Comparison of ENCODE assay signal across 8 cellular contexts in the genomic region with DNA sequence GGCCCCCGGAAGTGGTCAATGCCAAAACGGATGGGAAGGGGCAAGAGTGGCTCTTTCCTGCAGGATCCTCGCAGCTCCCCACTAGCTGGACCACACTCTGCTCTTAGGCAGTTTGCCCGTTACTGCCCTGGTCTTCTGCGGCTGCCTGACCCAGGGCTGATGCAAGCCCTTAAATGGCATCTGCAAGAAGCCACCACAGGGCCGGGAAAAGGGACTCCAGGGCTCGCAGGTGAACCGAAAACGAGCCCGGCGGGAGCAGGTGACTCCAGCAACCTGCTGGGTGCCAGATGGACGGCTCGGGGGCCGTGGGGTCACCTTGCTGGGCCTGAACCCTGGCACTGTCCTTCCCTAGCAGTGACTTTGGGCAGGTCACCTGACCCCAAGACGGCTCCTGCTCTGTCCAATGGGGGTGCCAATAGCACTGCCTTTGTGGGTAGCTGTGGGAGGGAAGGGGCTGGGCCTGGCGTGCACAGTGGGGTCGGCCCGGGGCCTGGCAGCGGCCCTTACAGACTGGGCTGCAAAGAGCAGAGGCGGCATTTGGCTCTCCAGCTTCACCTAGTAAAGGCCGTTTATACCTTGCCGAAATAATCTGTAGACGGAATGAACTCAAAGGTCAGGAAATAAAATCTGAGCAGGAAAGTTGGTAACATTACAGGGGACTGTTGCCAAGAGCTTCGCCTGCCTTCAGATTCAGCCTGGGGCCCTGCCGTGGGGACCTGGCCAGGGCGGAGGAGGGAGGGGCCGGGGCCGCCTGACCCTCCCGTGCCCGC. TPM values are rescaled to one million over a fixed set of nuclear protein-coding genes. Genes with fewer than 3 reads are reported as not detected.
DNase-seq lines count a peak whose midpoint lies in the region; ATAC-seq and TF ChIP-seq lines count a peak whose summit lies in the region.

No MANE protein-coding gene starts in this region.

- peaks cover 37% of the 10 kb centered on the region for H3K36me3 ChIP-seq in mesodermal cell (ENCODE audit: control insufficient read depth, insufficient read depth, low read length)
- no peaks in the 10 kb centered on the region for H3K36me3 ChIP-seq in aorta (ENCODE audit: control insufficient read depth in 1 of 2, insufficient read depth in 2 of 2, low read length in 1 of 2)

- no peaks in the 10 kb centered on the region for H3K27me3 ChIP-seq in aorta (ENCODE audit: control insufficient read depth in 1 of 2, insufficient read depth in 2 of 2, low read length in 1 of 2)

- peak overlapping the region; percentile 20 for H3K27ac Mint-ChIP-seq in Calu3 (ENCODE audit: unreplicated experiment)
- H3K27ac Mint-ChIP-seq in central memory CD8-positive, alpha-beta T cell (ENCODE audit: low read depth), result no peak overlapping the region

- 57 to 74% methylated on average over 22 to 29 of the region's 30 CpGs for WGBS in mesodermal cell (ENCODE audit: insufficient coverage in 2 of 2), 2 experiments
- WGBS in aorta, 2 donors, result 39% methylated on average over 30 of the region's 30 CpGs

- peak overlapping the region; percentile 66 for H3K4me3 ChIP-seq in mesodermal cell (ENCODE audit: extremely low read depth, insufficient read depth, low read length, poor library complexity, severe bottlenecking)
- peak overlapping the region; percentile 81 to 89 for H3K4me3 ChIP-seq in aorta (ENCODE audit: low read length in 2 of 2)

- CTCF ChIA-PET in Calu3 (lab: Charles Lee), result interaction anchor here (0.5 to 1.2 kb wide), 3 partner anchors 8 to 248 kb away, joined by 3 to 4 read pairs (median 3); partner anchors contain the start of gene UBAC1

- no peaks in the 10 kb centered on the region for H3K4me1 Mint-ChIP-seq in Calu3 (ENCODE audit: low read depth, unreplicated experiment)
- peaks cover 9% of the 10 kb centered on the region for H3K4me1 Mint-ChIP-seq in central memory CD8-positive, alpha-beta T cell

- no peak for TF ChIP-seq CTCF in Calu3 (IDR thresholded peaks at IDR 0.05; ENCODE audit: unreplicated experiment)

- peak; percentile 18 for DNase-seq in Calu3
- DNase-seq in NOMO-1 (lab: John Stamatoyannopoulos, UW; ENCODE audit: unreplicated experiment in 2 of 2), result peak; percentile 70 to 79
- DNase-seq in central memory CD8-positive, alpha-beta T cell (ENCODE audit: low spot score in 2 of 2), result no peak
- DNase-seq in aorta, result no peak
- DNase-seq in nucleus accumbens (lab: John Stamatoyannopoulos, UW), result no peak
- no peak for DNase-seq in NCI-H1436 (lab: John Stamatoyannopoulos, UW)

- TSS peak; percentile 24 for BruUV-seq in Calu3 (replicated peaks; lab: Mats Ljungman, UMichigan)

- H3K9me3 ChIP-seq in mesodermal cell (ENCODE audit: control insufficient read depth, low read length) (no peaks in the 10 kb centered on the region), aorta (ENCODE audit: control insufficient read depth, low read length) (no peaks in the 10 kb centered on the region)

- peaks cover 18% of the 10 kb centered on the region for H3K36me3 Mint-ChIP-seq in Calu3 (ENCODE audit: insufficient read depth, unreplicated experiment)
- H3K36me3 Mint-ChIP-seq in central memory CD8-positive, alpha-beta T cell (ENCODE audit: insufficient read depth), result peaks cover 18% of the 10 kb centered on the region

- intact Hi-C loops in Calu3 (cut with micrococcal nuclease; ENCODE audit: unreplicated experiment) (no loop called here), aorta (cut with DNase I) (loop anchor here (1.0 to 10.0 kb wide), 2 partner anchors 23 to 63 kb away; no protein-coding TSS in a partner anchor)

- peak; percentile 5 for ATAC-seq in GM21576 (IDR thresholded peaks at IDR 0.05; ENCODE audit: unreplicated experiment)
- ATAC-seq in central memory CD8-positive, alpha-beta T cell (replicated peaks; ENCODE audit: extremely low read depth, poor library complexity, severe bottlenecking), result no peak
- ATAC-seq in aorta (ENCODE audit: low FRiP score), result no peak

- H3K4me1 ChIP-seq in mesodermal cell (ENCODE audit: control insufficient read depth, insufficient read depth, low read length, poor library complexity, severe bottlenecking) (peaks cover 16% of the 10 kb centered on the region), aorta (ENCODE audit: control insufficient read depth in 1 of 2, insufficient read depth in 2 of 2, low read length in 2 of 2) (no peaks in the 10 kb centered on the region)

- H3K4me3 Mint-ChIP-seq in Calu3 (ENCODE audit: low read depth, unreplicated experiment), result peak overlapping the region; percentile 74
- peak overlapping the region; percentile 71 for H3K4me3 Mint-ChIP-seq in central memory CD8-positive, alpha-beta T cell

- H3K27me3 Mint-ChIP-seq in Calu3 (ENCODE audit: unreplicated experiment), result no peaks in the 10 kb centered on the region
- no peaks in the 10 kb centered on the region for H3K27me3 Mint-ChIP-seq in central memory CD8-positive, alpha-beta T cell

- H3K27ac ChIP-seq in mesodermal cell (ENCODE audit: low read depth, low read length, severe bottlenecking), result peak overlapping the region; percentile 79
- peak overlapping the region in 1 of 2 donors; percentile 19 for H3K27ac ChIP-seq in aorta (ENCODE audit: low read depth in 1 of 2, low read length in 2 of 2)

- H3K9me3 Mint-ChIP-seq in Calu3 (ENCODE audit: low read depth, unreplicated experiment), result no peaks in the 10 kb centered on the region
- H3K9me3 Mint-ChIP-seq in central memory CD8-positive, alpha-beta T cell, result no peaks in the 10 kb centered on the region

RNA-seq across cellular contexts. Expression of gene TMEM250, which starts 1.2 kb away (rescaled TPM):
- total RNA-seq in Calu3 (2022), result 23.9 and 26.3 TPM in 2 replicates
- polyA plus RNA-seq in mesodermal cell (2013, experiment 1 of 2), result 22.4 TPM
- 18.7 TPM for polyA plus RNA-seq in mesodermal cell (2013, experiment 2 of 2)
- 10 to 100 TPM; 22.0 to 25.1 TPM for total RNA-seq in aorta
- 10 to 100 TPM; 14.9 to 19.0 TPM for polyA plus RNA-seq in aorta

RNA-seq across cellular contexts. Expression of gene NACC2, which starts 22.4 kb away (rescaled TPM):
- total RNA-seq in Calu3 (2022) (19.3 and 24.8 TPM in 2 replicates), aorta (10 to 100 TPM; 51.3 to 61.0 TPM)
- polyA plus RNA-seq in mesodermal cell (2013, experiment 1 of 2), result 16.2 TPM
- 14.8 TPM for polyA plus RNA-seq in mesodermal cell (2013, experiment 2 of 2)
- 10 to 100 TPM; 10.5 to 11.7 TPM for polyA plus RNA-seq in aorta

Comparison
In these comparisons a context has a peak if more than half of its experiments do, and no peak if none do; other contexts are left out.
1. DNase-seq: peak in Calu3 (single experiment) and NOMO-1 (2 of 2); none in central memory CD8-positive, alpha-beta T cell (0 of 2), aorta (0 of 2), nucleus accumbens (0 of 56) and NCI-H1436 (single experiment).